In genomic region chr5:6715271-6715670, GRCh38 we compare ENCODE assay signal across 9 cellular contexts. TPM values are rescaled to one million over a fixed set of nuclear protein-coding genes. Genes with fewer than 3 reads are reported as not detected.
DNase-seq lines count a peak whose midpoint lies in the region; ATAC-seq and TF ChIP-seq lines count a peak whose summit lies in the region.
"Had no signal": no experiment of that assay in that cellular context is flagged by ENCODE, and none has a peak within 500 bp of the region (broad histone marks: within the 10 kb centered on the region; RNA-seq: fewer than 3 reads in every experiment).

No MANE protein-coding gene starts in this region.

- no peak overlapping the region for H3K27ac ChIP-seq in CD8-positive, alpha-beta memory T cell (ENCODE audit: low read depth, low read length)

- POLR2A ChIA-PET in CD8-positive, alpha-beta memory T cell (lab: Charles Lee): interaction anchor here (0.9 kb wide), 2 partner anchors 18 to 83 kb away, joined by 3 read pairs; no protein-coding TSS in a partner anchor

- peak overlapping the region; percentile 33 for H3K9ac ChIP-seq in NT2/D1 (ENCODE audit: insufficient read length, low read depth)

- H3K4me3 ChIP-seq in CD8-positive, alpha-beta memory T cell (ENCODE audit: low read length): peak overlapping the region; percentile 62
- peak overlapping the region; percentile 64 for H3K4me3 ChIP-seq in NT2/D1 (ENCODE audit: insufficient read length, low read depth)

- CTCF ChIA-PET in CD8-positive, alpha-beta memory T cell (lab: Charles Lee): no interaction called here

- H3K27me3 ChIP-seq in CD8-positive, alpha-beta memory T cell (ENCODE audit: insufficient read depth, low read length, poor library complexity, severe bottlenecking): no peaks in the 10 kb centered on the region
- H3K27me3 ChIP-seq in NT2/D1 (ENCODE audit: insufficient read depth, insufficient read length): peaks cover 10% of the 10 kb centered on the region

- H3K36me3 Mint-ChIP-seq in CD8-positive, alpha-beta memory T cell: peaks cover 0 to 33% (median 1%) of the 10 kb centered on the region in 3 donors
- H3K36me3 Mint-ChIP-seq in endothelial cell (ENCODE audit: low read depth, unreplicated experiment): no peaks in the 10 kb centered on the region
- no peaks in the 10 kb centered on the region for H3K36me3 Mint-ChIP-seq in osteocyte (ENCODE audit: unreplicated experiment)

- no peaks in the 10 kb centered on the region for H3K9me3 ChIP-seq in CD8-positive, alpha-beta memory T cell (ENCODE audit: low read length)
- no peaks in the 10 kb centered on the region for H3K9me3 ChIP-seq in NT2/D1 (ENCODE audit: insufficient read depth, low read length)

- H3K27me3 Mint-ChIP-seq in CD8-positive, alpha-beta memory T cell: no peaks in the 10 kb centered on the region
- peaks cover 21% of the 10 kb centered on the region for H3K27me3 Mint-ChIP-seq in endothelial cell (ENCODE audit: unreplicated experiment)
- H3K27me3 Mint-ChIP-seq in osteocyte (ENCODE audit: unreplicated experiment): no peaks in the 10 kb centered on the region

- ATAC-seq in HG03108 (IDR thresholded peaks at IDR 0.05; ENCODE audit: unreplicated experiment): no peak

- no peaks in the 10 kb centered on the region for H3K9me3 Mint-ChIP-seq in CD8-positive, alpha-beta memory T cell
- H3K9me3 Mint-ChIP-seq in endothelial cell (ENCODE audit: unreplicated experiment) (no peaks in the 10 kb centered on the region), osteocyte (ENCODE audit: unreplicated experiment) (no peaks in the 10 kb centered on the region)

- peak overlapping the region; percentile 75 to 95 (median 91) for H3K27ac Mint-ChIP-seq in CD8-positive, alpha-beta memory T cell
- no peak overlapping the region for H3K27ac Mint-ChIP-seq in endothelial cell (ENCODE audit: unreplicated experiment)
- no peak overlapping the region for H3K27ac Mint-ChIP-seq in osteocyte (ENCODE audit: unreplicated experiment)

- no peaks in the 10 kb centered on the region for H3K36me3 ChIP-seq in CD8-positive, alpha-beta memory T cell (ENCODE audit: insufficient read depth, low read length)
- peaks cover 37% of the 10 kb centered on the region for H3K36me3 ChIP-seq in NT2/D1 (ENCODE audit: insufficient read depth, insufficient read length, low read length)

- TF ChIP-seq CTCF in endothelial cell (IDR thresholded peaks at IDR 0.05; ENCODE audit: unreplicated experiment) (no peak), osteocyte (IDR thresholded peaks at IDR 0.05) (no peak)

- peak overlapping the region; percentile 89 to 92 (median 91) for H3K4me3 Mint-ChIP-seq in CD8-positive, alpha-beta memory T cell
- H3K4me3 Mint-ChIP-seq in endothelial cell (ENCODE audit: unreplicated experiment) (peak overlapping the region; percentile 92), osteocyte (ENCODE audit: unreplicated experiment) (peak overlapping the region; percentile 79)

- DNase-seq in CD8-positive, alpha-beta memory T cell: no peak
- DNase-seq in NT2/D1 (ENCODE audit: low read depth, low spot score) (no peak), endothelial cell (ENCODE audit: low spot score) (no peak), osteocyte (ENCODE audit: extremely low spot score, unreplicated experiment) (peak; percentile 25), NCI-H2196 treated with DMSO at 0.1 percent for 48 hours (lab: John Stamatoyannopoulos, UW; ENCODE audit: unreplicated experiment) (no peak), KG1 (lab: John Stamatoyannopoulos, UW) (no peak), SW 1271 (lab: John Stamatoyannopoulos, UW) (no peak)
- DNase-seq: NCI-H2029 treated with DMSO at 0.1 percent for 48 hours had no signal

- H3K4me1 Mint-ChIP-seq in CD8-positive, alpha-beta memory T cell: peaks cover 59 to 67% (median 67%) of the 10 kb centered on the region in 3 donors
- H3K4me1 Mint-ChIP-seq in endothelial cell (ENCODE audit: unreplicated experiment) (peaks cover 20% of the 10 kb centered on the region), osteocyte (ENCODE audit: unreplicated experiment) (peaks cover 56% of the 10 kb centered on the region)

- H3K4me1 ChIP-seq in CD8-positive, alpha-beta memory T cell (ENCODE audit: insufficient read depth, low read length): peaks cover 54% of the 10 kb centered on the region
- H3K4me1 ChIP-seq in NT2/D1 (ENCODE audit: insufficient read depth, insufficient read length): peaks cover 7% of the 10 kb centered on the region

RNA-seq across cellular contexts. Expression of gene TENT4A, which starts 2.0 kb away (rescaled TPM):
- total RNA-seq in CD8-positive, alpha-beta memory T cell: 10 to 100 TPM; 25.6 to 28.4 TPM
- 1.1 TPM for polyA plus RNA-seq in CD8-positive, alpha-beta memory T cell
- 24.7 TPM for total RNA-seq in endothelial cell (ENCODE audit: unreplicated experiment)
- total RNA-seq in osteocyte: 21.3 and 21.6 TPM in 2 replicates

Comparison
In these comparisons a context has a peak if more than half of its experiments do, and no peak if none do; other contexts are left out.
1. H3K27ac Mint-ChIP-seq: peak in CD8-positive, alpha-beta memory T cell (8 of 8); none in endothelial cell (single experiment) and osteocyte (single experiment).
2. Peak in every context shown above with its lines, with median percentiles within 50 percentile points of each other: H3K4me3 Mint-ChIP-seq.